In genomic region chr15:64854041-64854440, GRCh38 we compare ENCODE assay signal across 15 cellular contexts. TPM values are rescaled to one million over a fixed set of nuclear protein-coding genes. Genes with fewer than 3 reads are reported as not detected.
DNase-seq lines count a peak whose midpoint lies in the region; ATAC-seq and TF ChIP-seq lines count a peak whose summit lies in the region.
"Had no signal": no experiment of that assay in that cellular context is flagged by ENCODE, and none has a peak within 500 bp of the region (broad histone marks: within the 10 kb centered on the region; RNA-seq: fewer than 3 reads in every experiment).

No MANE protein-coding gene starts in this region.

- H3K36me3 ChIP-seq in left lung (peaks cover 0 to 99% of the 10 kb centered on the region in 2 donors), thoracic aorta (peaks cover 17% of the 10 kb centered on the region), BE2C (peaks cover 3% of the 10 kb centered on the region; the same call in 1 of the 2 replicates)

- peaks cover 60% of the 10 kb centered on the region for H3K4me1 Mint-ChIP-seq in brain

- H3K27me3 Mint-ChIP-seq in brain, result peaks cover 3% of the 10 kb centered on the region

- H3K27ac Mint-ChIP-seq in brain, result peak overlapping the region in 4 of 5 experiments; percentile 60 to 87 (median 72)
- H3K27ac Mint-ChIP-seq: activated naive CD4-positive, alpha-beta T cell treated with anti-CD3 and anti-CD28 coated beads for 36 hours had no signal

- intact Hi-C loops in left lung (cut with DNase I), result no loop called here

- H3K4me3 Mint-ChIP-seq in brain, result no peak overlapping the region
- H3K4me3 Mint-ChIP-seq: activated naive CD4-positive, alpha-beta T cell treated with anti-CD3 and anti-CD28 coated beads for 36 hours had no signal

- peak; percentile 66 for DNase-seq in M059J (ENCODE audit: low read depth)
- DNase-seq in left lung, result no peak
- no peak for DNase-seq in thoracic aorta (ENCODE audit: low spot score)
- no peak for DNase-seq in BE2C
- no peak for DNase-seq in activated effector memory CD4-positive, alpha-beta T cell treated with anti-CD3 and anti-CD28 coated beads, Interleukin-2, amount 50 U/mL, for 16 hours
- DNase-seq: activated CD4-positive, alpha-beta T cell treated with anti-CD3 and anti-CD28 coated beads, Interleukin-2, amount 50 U/mL, for 4 hours; activated naive CD4-positive, alpha-beta T cell treated with anti-CD3 and anti-CD28 coated beads for 36 hours; heart left ventricle; NCI-H2171 treated with DMSO at 0.1 percent for 48 hours; stimulated activated CD4-positive, alpha-beta T cell treated with anti-CD3 and anti-CD28 coated beads, Interleukin-4, amount 100 ng/mL, for 1 hour; stimulated activated naive CD8-positive, alpha-beta T cell treated with anti-CD3 and anti-CD28 coated beads, Interleukin-15, Interleukin-2, amounts not matched to agents 100 U/mL and 50 U/mL, for 24 hours; T-helper 2 cell had no signal

- peaks cover 14% of the 10 kb centered on the region for H3K36me3 Mint-ChIP-seq in brain

- H3K9me3 ChIP-seq in left lung (no peaks in the 10 kb centered on the region), thoracic aorta (no peaks in the 10 kb centered on the region), BE2C (no peaks in the 10 kb centered on the region)
- H3K9me3 ChIP-seq: heart left ventricle had no signal

- H3K9me3 Mint-ChIP-seq in brain, result no peaks in the 10 kb centered on the region
- H3K9me3 Mint-ChIP-seq: activated naive CD4-positive, alpha-beta T cell treated with anti-CD3 and anti-CD28 coated beads for 36 hours had no signal

- H3K4me1 ChIP-seq in left lung, result peaks cover 58 to 100% of the 10 kb centered on the region in 2 donors
- H3K4me1 ChIP-seq in thoracic aorta (ENCODE audit: control insufficient read depth in 1 of 2, low read depth in 2 of 2), result peaks cover 48 to 69% of the 10 kb centered on the region in 2 donors
- peaks cover 15% of the 10 kb centered on the region for H3K4me1 ChIP-seq in BE2C

- H3K4me3 ChIP-seq in left lung (no peak overlapping the region), thoracic aorta (no peak overlapping the region), BE2C (ENCODE audit: low read depth, low read length) (no peak overlapping the region)
- H3K4me3 ChIP-seq: heart left ventricle had no signal

- ATAC-seq in left lung (no peak), thoracic aorta (ENCODE audit: insufficient number of reproducible peaks, low FRiP score, low read depth) (no peak), HG02938 (IDR thresholded peaks at IDR 0.05; ENCODE audit: unreplicated experiment) (no peak)
- ATAC-seq: stimulated activated naive CD8-positive, alpha-beta T cell treated with anti-CD3 and anti-CD28 coated beads, Interleukin-15, Interleukin-2, amounts not matched to agents 100 U/mL and 50 U/mL, for 24 hours had no signal

- H3K27ac ChIP-seq in left lung (peak overlapping the region; percentile 78 to 85), thoracic aorta (peak overlapping the region; percentile 5 to 97)
- H3K27ac ChIP-seq: HL-60 had no signal

- no peaks in the 10 kb centered on the region for H3K27me3 ChIP-seq in left lung
- no peaks in the 10 kb centered on the region for H3K27me3 ChIP-seq in thoracic aorta (replicated peaks; ENCODE audit: insufficient read depth)
- no peaks in the 10 kb centered on the region for H3K27me3 ChIP-seq in BE2C
- H3K27me3 ChIP-seq: heart left ventricle had no signal

- TF ChIP-seq CTCF in brain (conservative IDR thresholded peaks at IDR 0.05), result no peak
- no peak for TF ChIP-seq CTCF in left lung (IDR thresholded peaks at IDR 0.05)
- no peak for TF ChIP-seq CTCF in thoracic aorta (IDR thresholded peaks at IDR 0.05)
- no peak for TF ChIP-seq CTCF in BE2C (IDR thresholded peaks at IDR 0.05; ENCODE audit: low read depth, low read length)

RNA-seq across cellular contexts. Expression of gene PLEKHO2, which starts 12.3 kb away (rescaled TPM):
- total RNA-seq in M059J (2014; rRNA removed; shearing (Covaris generic)), result 8.7 and 14.0 TPM in 2 replicates
- polyA plus RNA-seq in brain (ENCODE audit: insufficient read depth, low read depth, low replicate concordance), result 11.3 TPM
- total RNA-seq in left lung (10 to 100 TPM; 34.5 to 91.8 TPM), thoracic aorta (10 to 100 TPM; 50.0 to 53.8 TPM)
- 7.2 TPM for polyA plus RNA-seq in BE2C (2012; ENCODE audit: insufficient read depth, insufficient read length, low read depth)

RNA-seq across cellular contexts. Expression of gene PIF1, which starts 28.6 kb away (rescaled TPM):
- 9.0 and 11.1 TPM in 2 replicates for total RNA-seq in M059J (2014; rRNA removed; shearing (Covaris generic))
- polyA plus RNA-seq in brain (ENCODE audit: insufficient read depth, low read depth, low replicate concordance), result 3.4 TPM
- 1 to 10 TPM; 1.6 to 2.7 TPM for total RNA-seq in left lung
- total RNA-seq in thoracic aorta, result 1 to 10 TPM; 1.1 to 9.0 TPM
- polyA plus RNA-seq in BE2C (2012; ENCODE audit: insufficient read depth, insufficient read length, low read depth), result 4.6 TPM

RNA-seq across cellular contexts. Expression of gene ANKDD1A, which starts 57.7 kb away (rescaled TPM):
- 2.1 and 2.3 TPM in 2 replicates for total RNA-seq in M059J (2014; rRNA removed; shearing (Covaris generic))
- polyA plus RNA-seq in brain (ENCODE audit: insufficient read depth, low read depth, low replicate concordance), result 3.8 TPM
- total RNA-seq in left lung (1 to 10 TPM; 3.4 to 6.3 TPM), thoracic aorta (10 to 100 TPM; 27.5 to 58.1 TPM)
- 11.4 TPM for polyA plus RNA-seq in BE2C (2012; ENCODE audit: insufficient read depth, insufficient read length, low read depth)
